Comparison of ENCODE assay signal across 18 cellular contexts in the genomic region with DNA sequence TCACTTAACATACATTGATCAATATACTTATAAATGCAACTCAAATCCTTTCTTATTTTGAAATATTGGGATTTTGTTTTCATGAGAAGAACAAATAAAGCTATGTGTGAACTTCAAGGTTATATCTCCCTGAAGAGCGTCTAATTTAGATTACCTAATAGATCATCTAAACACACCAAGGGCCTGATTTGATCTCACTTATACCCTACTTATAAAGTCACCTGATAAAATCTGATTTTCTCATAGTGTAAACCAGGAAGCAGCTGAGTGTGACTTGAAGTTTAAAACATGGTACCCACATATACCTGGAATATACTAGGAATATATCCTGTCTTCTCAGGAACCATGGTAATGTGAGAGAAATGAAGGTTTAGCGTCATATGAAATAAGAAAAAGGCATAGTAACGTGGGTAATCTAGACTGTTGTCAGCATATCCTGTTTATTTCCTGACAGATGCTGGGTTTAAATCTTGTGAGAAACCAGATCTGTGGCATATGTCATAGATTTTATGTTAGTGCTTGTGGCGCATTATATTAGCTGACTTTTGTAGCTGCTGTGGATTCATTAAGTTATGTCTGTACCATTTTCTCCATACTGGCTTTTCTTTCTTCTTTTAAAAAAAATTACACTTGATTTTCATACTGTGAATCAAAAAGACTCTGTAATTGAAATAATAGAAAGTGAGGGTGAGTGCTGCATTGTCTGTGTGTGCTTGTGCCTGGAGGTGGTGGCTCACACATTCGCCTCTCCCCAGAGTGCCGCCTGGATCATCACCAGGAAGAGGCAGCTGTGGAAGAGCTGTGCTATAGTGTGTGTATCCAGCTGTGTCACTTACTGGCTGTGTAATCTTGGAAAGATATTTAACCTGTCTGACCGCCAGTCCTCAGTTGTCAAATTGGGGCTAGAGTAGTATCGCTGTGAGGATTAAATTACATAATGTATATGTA.
DNase-seq lines count a peak whose midpoint lies in the region; ATAC-seq and TF ChIP-seq lines count a peak whose summit lies in the region.
"Had no signal": no experiment of that assay in that cellular context is flagged by ENCODE, and none has a peak within 500 bp of the region (broad histone marks: within the 10 kb centered on the region; RNA-seq: fewer than 3 reads in every experiment).

No MANE protein-coding gene starts in this region.

- peaks cover 35% of the 10 kb centered on the region for H3K4me1 Mint-ChIP-seq in T-helper 2 cell treated with Interferon-gamma antibody and Interleukin-4, amounts not matched to agents 5 μg/mL and 100 μg/mL, for 36 hours (ENCODE audit: low read depth)

- H3K36me3 Mint-ChIP-seq in T-helper 2 cell treated with Interferon-gamma antibody and Interleukin-4, amounts not matched to agents 5 μg/mL and 100 μg/mL, for 36 hours (ENCODE audit: low read depth), result no peaks in the 10 kb centered on the region
- H3K36me3 Mint-ChIP-seq: immature natural killer cell had no signal

- no peaks in the 10 kb centered on the region for H3K9me3 Mint-ChIP-seq in T-helper 2 cell treated with Interferon-gamma antibody and Interleukin-4, amounts not matched to agents 5 μg/mL and 100 μg/mL, for 36 hours
- H3K9me3 Mint-ChIP-seq: activated T-helper 1 cell treated with anti-CD3 and anti-CD28 coated beads, Interleukin-12 subunit alpha, Interleukin-12 subunit beta, Interleukin-2, Interleukin-4 antibody, amounts not matched to agents 30 ng/mL and 10 ng/mL and 1 ng/mL, durations not matched to agents 14 hours and 24 hours and 36 hours; immature natural killer cell had no signal

- H3K27me3 Mint-ChIP-seq in T-helper 2 cell treated with Interferon-gamma antibody and Interleukin-4, amounts not matched to agents 5 μg/mL and 100 μg/mL, for 36 hours (ENCODE audit: low read depth), result no peaks in the 10 kb centered on the region

- H3K27ac Mint-ChIP-seq in T-helper 2 cell treated with Interferon-gamma antibody and Interleukin-4, amounts not matched to agents 5 μg/mL and 100 μg/mL, for 36 hours, result peak overlapping the region; percentile 76
- H3K27ac Mint-ChIP-seq: activated T-helper 1 cell treated with anti-CD3 and anti-CD28 coated beads, Interleukin-12 subunit alpha, Interleukin-12 subunit beta, Interleukin-2, Interleukin-4 antibody, amounts not matched to agents 30 ng/mL and 10 ng/mL and 1 ng/mL, durations not matched to agents 14 hours and 24 hours and 36 hours; immature natural killer cell had no signal

- ATAC-seq in GM21423 (IDR thresholded peaks at IDR 0.05; ENCODE audit: unreplicated experiment) (no peak), SK-N-SH treated with all-trans-retinoic acid at 6 μM for 48 hours (no peak)
- ATAC-seq: heart left ventricle, HepG2 had no signal

- H3K4me3 Mint-ChIP-seq in T-helper 2 cell treated with Interferon-gamma antibody and Interleukin-4, amounts not matched to agents 5 μg/mL and 100 μg/mL, for 36 hours, result peak overlapping the region; percentile 10
- H3K4me3 Mint-ChIP-seq: activated T-helper 1 cell treated with anti-CD3 and anti-CD28 coated beads, Interleukin-12 subunit alpha, Interleukin-12 subunit beta, Interleukin-2, Interleukin-4 antibody, amounts not matched to agents 30 ng/mL and 10 ng/mL and 1 ng/mL, durations not matched to agents 14 hours and 24 hours and 36 hours; immature natural killer cell had no signal

- DNase-seq in NCI-H1417 (lab: John Stamatoyannopoulos, UW), result peak in 2 of 3 experiments; percentile 1 to 19
- DNase-seq in NCI-H1417 treated with DMSO at 0.1 percent for 48 hours (lab: John Stamatoyannopoulos, UW), result no peak
- DNase-seq in DMS 273 (lab: John Stamatoyannopoulos, UW; ENCODE audit: unreplicated experiment), result peak; percentile 72
- peak; percentile 64 for DNase-seq in NCI-H2171 (lab: John Stamatoyannopoulos, UW)
- DNase-seq in T-helper 2 cell treated with Interferon-gamma antibody and Interleukin-4, amounts not matched to agents 5 μg/mL and 100 μg/mL, for 36 hours (ENCODE audit: low spot score), result no peak
- DNase-seq in hypothalamus (lab: John Stamatoyannopoulos, UW), result no peak
- DNase-seq: 8988T; activated CD8-positive, alpha-beta memory T cell treated with anti-CD3 and anti-CD28 coated beads for 24 hours; DMS79; heart left ventricle; immature natural killer cell; NCI-H2107; occipital lobe; uterus had no signal

TF ChIP-seq in SK-N-SH treated with all-trans-retinoic acid at 6 μM for 48 hours, 23 proteins besides CTCF, POLR2A, EP300 and RAD21:
- no peak for TF ChIP-seq BACH2 (CRISPR knock-in tag; IDR thresholded peaks at IDR 0.05; ENCODE audit: borderline replicate concordance)
- no peak for TF ChIP-seq OSR1 (CRISPR knock-in tag; IDR thresholded peaks at IDR 0.05)
- TF ChIP-seq TCF4 (CRISPR knock-in tag; IDR thresholded peaks at IDR 0.05; ENCODE audit: borderline replicate concordance), result no peak
- no peak for TF ChIP-seq ZFP3 (CRISPR knock-in tag; IDR thresholded peaks at IDR 0.05)
- TF ChIP-seq ISL1 (CRISPR knock-in tag; IDR thresholded peaks at IDR 0.05), result no peak
- TF ChIP-seq, protein P1, sequence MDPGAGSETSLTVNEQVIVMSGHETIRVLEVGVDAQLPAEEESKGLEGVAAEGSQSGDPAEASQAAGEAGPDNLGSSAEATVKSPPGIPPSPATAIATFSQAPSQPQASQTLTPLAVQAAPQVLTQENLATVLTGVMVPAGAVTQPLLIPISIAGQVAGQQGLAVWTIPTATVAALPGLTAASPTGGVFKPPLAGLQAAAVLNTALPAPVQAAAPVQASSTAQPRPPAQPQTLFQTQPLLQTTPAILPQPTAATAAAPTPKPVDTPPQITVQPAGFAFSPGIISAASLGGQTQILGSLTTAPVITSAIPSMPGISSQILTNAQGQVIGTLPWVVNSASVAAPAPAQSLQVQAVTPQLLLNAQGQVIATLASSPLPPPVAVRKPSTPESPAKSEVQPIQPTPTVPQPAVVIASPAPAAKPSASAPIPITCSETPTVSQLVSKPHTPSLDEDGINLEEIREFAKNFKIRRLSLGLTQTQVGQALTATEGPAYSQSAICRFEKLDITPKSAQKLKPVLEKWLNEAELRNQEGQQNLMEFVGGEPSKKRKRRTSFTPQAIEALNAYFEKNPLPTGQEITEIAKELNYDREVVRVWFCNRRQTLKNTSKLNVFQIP (CRISPR knock-in tag; IDR thresholded peaks at IDR 0.05; ENCODE audit: borderline replicate concordance, low read depth), result no peak
- no peak for TF ChIP-seq GLIS3 (CRISPR knock-in tag; IDR thresholded peaks at IDR 0.05)

Comparison
In these comparisons a context has a peak if more than half of its experiments do, and no peak if none do; other contexts are left out.
1. DNase-seq: peak in NCI-H1417 (2 of 3), DMS 273 (single experiment) and NCI-H2171 (single experiment); none in NCI-H1417 treated with DMSO at 0.1 percent for 48 hours (single experiment), T-helper 2 cell treated with Interferon-gamma antibody and Interleukin-4, amounts not matched to agents 5 μg/mL and 100 μg/mL, for 36 hours (single experiment) and hypothalamus (0 of 51).